Comparison of ENCODE assay signal across 8 cellular contexts in genomic region chr19:49442793-49443365, GRCh38. TPM values are rescaled to one million over a fixed set of nuclear protein-coding genes. Genes with fewer than 3 reads are reported as not detected.
DNase-seq lines count a peak whose midpoint lies in the region; ATAC-seq and TF ChIP-seq lines count a peak whose summit lies in the region.

No MANE protein-coding gene starts in this region.

- TF ChIP-seq RAD21 in liver (IDR thresholded peaks at IDR 0.05): no peak

- WGBS in liver: 1% methylated on average over 41 of the region's 41 CpGs

- H3K4me1 ChIP-seq in liver (ENCODE audit: control insufficient read depth in 4 of 4, insufficient read depth in 4 of 4, low read length in 3 of 4): peaks cover 0 to 8% (median 3%) of the 10 kb centered on the region in 4 donors

- peaks cover 32% of the 10 kb centered on the region for H3K4me1 Mint-ChIP-seq in HFFc6 (ENCODE audit: low read depth)

- ATAC-seq in GM21528 (IDR thresholded peaks at IDR 0.05; ENCODE audit: low FRiP score, unreplicated experiment): no peak

- peaks cover 31% of the 10 kb centered on the region for H3K27me3 Mint-ChIP-seq in HFFc6 (ENCODE audit: insufficient read depth)

- H3K4me3 ChIP-seq in WERI-Rb-1 (ENCODE audit: low read depth, low read length) (peak overlapping the region; percentile 63), liver (ENCODE audit: low read depth in 1 of 3, low read length in 3 of 3) (peak overlapping the region; percentile 60 to 73 (median 65))

- peaks cover 7% of the 10 kb centered on the region; the same call in 1 of the 2 replicates for H3K36me3 Mint-ChIP-seq in HFFc6 (ENCODE audit: low read depth)

- H3K27ac ChIP-seq in WERI-Rb-1: peak overlapping the region; percentile 67
- peak overlapping the region; percentile 28 to 56 for H3K27ac ChIP-seq in liver (ENCODE audit: low read depth in 1 of 2, low read length in 2 of 2)

- no peaks in the 10 kb centered on the region for H3K9me3 ChIP-seq in WERI-Rb-1 (ENCODE audit: severe bottlenecking)
- H3K9me3 ChIP-seq in liver (ENCODE audit: control insufficient read depth in 4 of 4, low read length in 3 of 4): no peaks in the 10 kb centered on the region

- H3K27ac Mint-ChIP-seq in HFFc6: no peak overlapping the region

- H3K36me3 ChIP-seq in WERI-Rb-1 (peaks cover 15% of the 10 kb centered on the region), liver (ENCODE audit: control insufficient read depth in 4 of 4, insufficient read depth in 3 of 4, low read depth in 1 of 4, low read length in 3 of 4) (peaks cover 0 to 7% (median 5%) of the 10 kb centered on the region in 4 donors)

- no peak for TF ChIP-seq CTCF in HFFc6 (IDR thresholded peaks at IDR 0.05)
- TF ChIP-seq CTCF in WERI-Rb-1 (IDR thresholded peaks at IDR 0.05; ENCODE audit: low read depth, low read length): no peak
- TF ChIP-seq CTCF in liver (IDR thresholded peaks at IDR 0.05; ENCODE audit: low read depth, low read length, missing input control): no peak

- DNase-seq in GDM1 (lab: John Stamatoyannopoulos, UW) (peak; percentile 91), HFFc6 (peak; percentile 80), NCI-H1930 (lab: John Stamatoyannopoulos, UW) (peak; percentile 78 to 86), WERI-Rb-1 (peak; percentile 99), dermis microvascular lymphatic vessel endothelial cell (ENCODE audit: low read depth in 2 of 2) (peak; percentile 76 to 89)
- peak; percentile 87 for DNase-seq in stimulated activated CD8-positive, alpha-beta memory T cell treated with anti-CD3 and anti-CD28 coated beads, Interleukin-4, amount 100 ng/mL, for 48 hours

- no peaks in the 10 kb centered on the region for H3K27me3 ChIP-seq in WERI-Rb-1 (ENCODE audit: insufficient read depth, low read depth, severe bottlenecking)
- H3K27me3 ChIP-seq in liver (ENCODE audit: control insufficient read depth in 4 of 4, insufficient read depth in 4 of 4, low read length in 3 of 4): peaks cover 0 to 3% (median 1%) of the 10 kb centered on the region in 4 donors

- H3K9ac ChIP-seq in liver (ENCODE audit: low read depth in 1 of 2, low read length in 2 of 2): no peak overlapping the region

- no peaks in the 10 kb centered on the region for H3K9me3 Mint-ChIP-seq in HFFc6

- peak overlapping the region; percentile 81 for H3K4me3 Mint-ChIP-seq in HFFc6

TF ChIP-seq in liver, 16 proteins besides CTCF, POLR2A, EP300 and RAD21:
- no peak for TF ChIP-seq MAX (IDR thresholded peaks at IDR 0.05)
- TF ChIP-seq TAF1 (conservative IDR thresholded peaks at IDR 0.05): no peak
- no peak for TF ChIP-seq REST (IDR thresholded peaks at IDR 0.05)
- no peak for TF ChIP-seq FOXA2 (IDR thresholded peaks at IDR 0.05)
- peak; percentile 44 for TF ChIP-seq SP1 (IDR thresholded peaks at IDR 0.05)
- TF ChIP-seq ZBTB33 (IDR thresholded peaks at IDR 0.05): no peak
- peak; percentile 64 to 66 for TF ChIP-seq EGR1 (IDR thresholded peaks at IDR 0.05; ENCODE audit: low read depth in 2 of 2)

RNA-seq across cellular contexts. Expression of gene SLC17A7, which starts 1.6 kb away (rescaled TPM):
- total RNA-seq in HFFc6 (2021; fragmentation: NEBNext Ultra II Directional; extraction: Animal tissue kit (Norgen Biotek cat#: 25700)): under 1 TPM in 5 of 6 experiments, not detected in 1; 0.05 to 0.17 (median 0.09) TPM
- total RNA-seq in dermis microvascular lymphatic vessel endothelial cell (0.13 TPM in 2 replicates), liver (under 1 TPM in 1 of 2 donors, not detected in 1; 0.08 TPM)
- under 1 TPM in 1 of 2 donors, not detected in 1; 0.06 TPM for polyA plus RNA-seq in liver

RNA-seq across cellular contexts. Expression of gene PIH1D1, which starts 8.7 kb away (rescaled TPM):
- total RNA-seq in HFFc6 (2021; fragmentation: NEBNext Ultra II Directional; extraction: Animal tissue kit (Norgen Biotek cat#: 25700)): 10 to 100 TPM; 55.8 to 65.6 (median 57.5) TPM
- 146 and 159 TPM in 2 replicates for total RNA-seq in dermis microvascular lymphatic vessel endothelial cell
- 10 to 100 TPM; 48.6 to 59.4 TPM for total RNA-seq in liver
- polyA plus RNA-seq in liver: 10 to 100 TPM; 41.4 to 45.8 TPM

RNA-seq across cellular contexts. Expression of gene ALDH16A1, which starts 10.1 kb away (rescaled TPM):
- total RNA-seq in HFFc6 (2021; fragmentation: NEBNext Ultra II Directional; extraction: Animal tissue kit (Norgen Biotek cat#: 25700)): 10 to 100 TPM; 13.9 to 23.0 (median 19.8) TPM
- total RNA-seq in dermis microvascular lymphatic vessel endothelial cell (41.3 and 61.4 TPM in 2 replicates), liver (10 to 100 TPM; 21.3 to 35.8 TPM)
- polyA plus RNA-seq in liver: 10 to 100 TPM in 1 of 2 donors, 1 to 10 TPM in 1; 5.2 to 21.8 TPM

RNA-seq across cellular contexts. Expression of gene GFY, which starts 17.7 kb away (rescaled TPM):
- total RNA-seq in HFFc6 (2021; fragmentation: NEBNext Ultra II Directional; extraction: Animal tissue kit (Norgen Biotek cat#: 25700)): not detected
- total RNA-seq in dermis microvascular lymphatic vessel endothelial cell: not detected in 2 replicates
- not detected for total RNA-seq in liver
- not detected for polyA plus RNA-seq in liver

RNA-seq across cellular contexts. Expression of gene PTH2, which starts 19.6 kb away (rescaled TPM):
- total RNA-seq in HFFc6 (2021; fragmentation: NEBNext Ultra II Directional; extraction: Animal tissue kit (Norgen Biotek cat#: 25700)): not detected
- not detected in 2 replicates for total RNA-seq in dermis microvascular lymphatic vessel endothelial cell
- not detected for total RNA-seq in liver
- polyA plus RNA-seq in liver: not detected
